10 cellular contexts compared by ENCODE assay signal in the genomic region with DNA sequence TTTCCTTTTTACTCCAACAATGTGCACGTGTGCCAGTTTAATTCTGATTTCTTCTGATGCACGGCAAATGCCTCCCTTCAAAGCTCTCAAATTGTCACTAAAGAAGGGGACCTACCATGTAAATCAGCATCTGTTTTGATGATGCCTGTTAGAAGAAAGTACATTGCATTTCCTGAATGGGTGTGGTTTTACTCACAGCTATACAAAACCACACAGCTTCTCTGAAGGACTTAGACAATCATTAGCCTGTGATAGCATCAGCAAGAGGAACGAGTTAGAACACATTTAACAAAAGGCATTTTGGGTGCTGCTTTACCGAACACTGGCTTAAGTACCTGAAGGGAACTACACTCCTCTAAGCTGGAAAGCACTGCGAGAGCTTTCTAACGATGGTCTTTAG.
DNase-seq lines count a peak whose midpoint lies in the region; ATAC-seq lines count a peak whose summit lies in the region.
"Had no signal": no experiment of that assay in that cellular context is flagged by ENCODE, and none has a peak within 500 bp of the region (broad histone marks: within the 10 kb centered on the region; RNA-seq: fewer than 3 reads in every experiment).

No MANE protein-coding gene starts in this region.

- intact Hi-C loops in posterior cingulate gyrus (cut with DNase I) = no loop called here

- DNase-seq in DMS53 treated with DMSO at 0.1 percent for 48 hours (lab: John Stamatoyannopoulos, UW; ENCODE audit: unreplicated experiment) (peak; percentile 48), posterior cingulate gyrus (no peak), NCI-H2029 (lab: John Stamatoyannopoulos, UW) (no peak), cerebellum (ENCODE audit: low spot score) (no peak)
- peak; percentile 79 for DNase-seq in central memory CD4-positive, alpha-beta T cell
- no peak for DNase-seq in activated CD8-positive, alpha-beta memory T cell treated with anti-CD3 and anti-CD28 coated beads, Interleukin-2, amount 50 U/mL, for 4 hours
- DNase-seq: erythroblast, naive B cell had no signal

- peak; percentile 89 for ATAC-seq in GM19452 (IDR thresholded peaks at IDR 0.05; ENCODE audit: unreplicated experiment)
- ATAC-seq in HG03354 (IDR thresholded peaks at IDR 0.05; ENCODE audit: poor library complexity, severe bottlenecking, unreplicated experiment) = peak; percentile 97

Comparison
In these comparisons a context has a peak if more than half of its experiments do, and no peak if none do; other contexts are left out.
1. DNase-seq: peak in DMS53 treated with DMSO at 0.1 percent for 48 hours (single experiment) and central memory CD4-positive, alpha-beta T cell (single experiment); none in posterior cingulate gyrus (0 of 10), NCI-H2029 (single experiment), cerebellum (single experiment) and activated CD8-positive, alpha-beta memory T cell treated with anti-CD3 and anti-CD28 coated beads, Interleukin-2, amount 50 U/mL, for 4 hours (single experiment).